In genomic region chr11:102191832-102192231, GRCh38 we compare ENCODE assay signal across 20 cellular contexts.
DNase-seq lines count a peak whose midpoint lies in the region; ATAC-seq and TF ChIP-seq lines count a peak whose summit lies in the region.
"Had no signal": no experiment of that assay in that cellular context is flagged by ENCODE, and none has a peak within 500 bp of the region (broad histone marks: within the 10 kb centered on the region; RNA-seq: fewer than 3 reads in every experiment).

No MANE protein-coding gene starts in this region.

- H3K36me3 Mint-ChIP-seq in GM23338 (ENCODE audit: low read depth) = peaks cover 21% of the 10 kb centered on the region
- peaks cover 16% of the 10 kb centered on the region for H3K36me3 Mint-ChIP-seq in WTC11
- H3K36me3 Mint-ChIP-seq in progenitor cell of endocrine pancreas (ENCODE audit: insufficient read depth) = peaks cover 12% of the 10 kb centered on the region
- no peaks in the 10 kb centered on the region for H3K36me3 Mint-ChIP-seq in stimulated activated naive B cell treated with anti-CD40 and anti-IgM and Interleukin-4, amounts not matched to agents 10 μg/mL and 1 μg/mL and 100 μg/mL, for 72 hours
- H3K36me3 Mint-ChIP-seq in activated CD4-positive, alpha-beta memory T cell treated with anti-CD3 and anti-CD28 coated beads, Interleukin-2, amount 10 ng/mL, durations not matched to agents 7 days and 5 days (ENCODE audit: low read depth) = no peaks in the 10 kb centered on the region
- H3K36me3 Mint-ChIP-seq: CD4-positive, CD25-positive, alpha-beta regulatory T cell had no signal

- H3K36me3 ChIP-seq in GM23338 (ENCODE audit: insufficient read depth) (no peaks in the 10 kb centered on the region), left lung (no peaks in the 10 kb centered on the region)
- H3K36me3 ChIP-seq: Peyer's patch had no signal

- H3K27me3 ChIP-seq in GM23338 (ENCODE audit: insufficient read depth) = no peaks in the 10 kb centered on the region
- H3K27me3 ChIP-seq in left lung = no peaks in the 10 kb centered on the region
- H3K27me3 ChIP-seq: Peyer's patch had no signal

- ATAC-seq in GM23338 (no peak), WTC11 (no peak), left lung (peak; percentile 16), HG03025 (IDR thresholded peaks at IDR 0.05; ENCODE audit: low FRiP score, unreplicated experiment) (no peak)
- ATAC-seq in stimulated activated naive B cell treated with anti-CD40 and anti-IgM and Interleukin-4, amounts not matched to agents 10 μg/mL and 1 μg/mL and 100 μg/mL, for 72 hours (replicated peaks) = no peak

- H3K27ac ChIP-seq in GM23338 (ENCODE audit: low read depth) (peak overlapping the region; percentile 11; the same call in 1 of the 2 replicates), left lung (no peak overlapping the region)
- H3K27ac ChIP-seq: HL-60, KMS-11, Peyer's patch had no signal

- H3K27ac Mint-ChIP-seq in GM23338 = no peak overlapping the region
- H3K27ac Mint-ChIP-seq in WTC11 = peak overlapping the region; percentile 8
- peak overlapping the region; percentile 62 for H3K27ac Mint-ChIP-seq in progenitor cell of endocrine pancreas
- no peak overlapping the region for H3K27ac Mint-ChIP-seq in stimulated activated naive B cell treated with anti-CD40 and anti-IgM and Interleukin-4, amounts not matched to agents 10 μg/mL and 1 μg/mL and 100 μg/mL, for 72 hours
- no peak overlapping the region for H3K27ac Mint-ChIP-seq in activated CD4-positive, alpha-beta memory T cell treated with anti-CD3 and anti-CD28 coated beads, Interleukin-2, amount 10 ng/mL, durations not matched to agents 7 days and 5 days
- H3K27ac Mint-ChIP-seq: CD4-positive, CD25-positive, alpha-beta regulatory T cell had no signal

- intact Hi-C loops in left lung (cut with DNase I) = no loop called here

- H3K4me1 Mint-ChIP-seq in GM23338 = peaks cover 32% of the 10 kb centered on the region
- peaks cover 45% of the 10 kb centered on the region for H3K4me1 Mint-ChIP-seq in WTC11
- peaks cover 58% of the 10 kb centered on the region for H3K4me1 Mint-ChIP-seq in progenitor cell of endocrine pancreas (ENCODE audit: low read depth)
- no peaks in the 10 kb centered on the region for H3K4me1 Mint-ChIP-seq in stimulated activated naive B cell treated with anti-CD40 and anti-IgM and Interleukin-4, amounts not matched to agents 10 μg/mL and 1 μg/mL and 100 μg/mL, for 72 hours
- no peaks in the 10 kb centered on the region for H3K4me1 Mint-ChIP-seq in activated CD4-positive, alpha-beta memory T cell treated with anti-CD3 and anti-CD28 coated beads, Interleukin-2, amount 10 ng/mL, durations not matched to agents 7 days and 5 days
- H3K4me1 Mint-ChIP-seq: CD4-positive, CD25-positive, alpha-beta regulatory T cell had no signal

- H3K9me2 ChIP-seq in GM23338 (ENCODE audit: insufficient read depth) = no peaks in the 10 kb centered on the region

- H3K27me3 Mint-ChIP-seq in GM23338 (ENCODE audit: insufficient read depth, low read depth, poor library complexity) (peaks cover 6% of the 10 kb centered on the region), WTC11 (ENCODE audit: low read depth) (no peaks in the 10 kb centered on the region), progenitor cell of endocrine pancreas (no peaks in the 10 kb centered on the region)
- H3K27me3 Mint-ChIP-seq in stimulated activated naive B cell treated with anti-CD40 and anti-IgM and Interleukin-4, amounts not matched to agents 10 μg/mL and 1 μg/mL and 100 μg/mL, for 72 hours = peaks cover 15 to 17% of the 10 kb centered on the region in 2 donors
- H3K27me3 Mint-ChIP-seq in activated CD4-positive, alpha-beta memory T cell treated with anti-CD3 and anti-CD28 coated beads, Interleukin-2, amount 10 ng/mL, durations not matched to agents 7 days and 5 days = peaks cover 12% of the 10 kb centered on the region

- H2AFZ ChIP-seq in GM23338 = no peak overlapping the region

- no peaks in the 10 kb centered on the region for H3F3A ChIP-seq in GM23338 (replicated peaks; ENCODE audit: low read depth)

- peaks cover 0 to 3% of the 10 kb centered on the region in 2 donors for H3K9me3 ChIP-seq in left lung
- H3K9me3 ChIP-seq: Peyer's patch had no signal

- no peak overlapping the region for H3K4me3 ChIP-seq in GM23338
- no peak overlapping the region for H3K4me3 ChIP-seq in left lung
- H3K4me3 ChIP-seq: Peyer's patch had no signal

- H3K9me3 Mint-ChIP-seq in GM23338 (peaks cover 11% of the 10 kb centered on the region), WTC11 (peaks cover 11% of the 10 kb centered on the region), progenitor cell of endocrine pancreas (ENCODE audit: low read depth) (peaks cover 3% of the 10 kb centered on the region)
- H3K9me3 Mint-ChIP-seq in stimulated activated naive B cell treated with anti-CD40 and anti-IgM and Interleukin-4, amounts not matched to agents 10 μg/mL and 1 μg/mL and 100 μg/mL, for 72 hours = peaks cover 0 to 7% of the 10 kb centered on the region in 2 donors
- H3K9me3 Mint-ChIP-seq in activated CD4-positive, alpha-beta memory T cell treated with anti-CD3 and anti-CD28 coated beads, Interleukin-2, amount 10 ng/mL, durations not matched to agents 7 days and 5 days = no peaks in the 10 kb centered on the region
- H3K9me3 Mint-ChIP-seq: CD4-positive, CD25-positive, alpha-beta regulatory T cell had no signal

- TF ChIP-seq CTCF in GM23338 (conservative IDR thresholded peaks at IDR 0.05; ENCODE audit: low read depth in 2 of 2) = no peak
- TF ChIP-seq CTCF in WTC11 (IDR thresholded peaks at IDR 0.05) = no peak
- TF ChIP-seq CTCF in left lung (IDR thresholded peaks at IDR 0.05) = no peak
- TF ChIP-seq CTCF in progenitor cell of endocrine pancreas (IDR thresholded peaks at IDR 0.05; ENCODE audit: unreplicated experiment) = no peak

- H4K20me1 ChIP-seq in GM23338 (replicated peaks; ENCODE audit: insufficient read depth) = no peaks in the 10 kb centered on the region

- DNase-seq in GM23338 (ENCODE audit: low spot score) = no peak
- DNase-seq in WTC11 (ENCODE audit: low spot score) = no peak
- DNase-seq in left lung = no peak
- DNase-seq in progenitor cell of endocrine pancreas (ENCODE audit: low spot score, unreplicated experiment) = no peak
- no peak for DNase-seq in stimulated activated naive B cell treated with anti-CD40 and anti-IgM and Interleukin-4, amounts not matched to agents 10 μg/mL and 1 μg/mL and 100 μg/mL, for 72 hours
- no peak for DNase-seq in activated naive CD4-positive, alpha-beta T cell treated with anti-CD3 and anti-CD28 coated beads, Interleukin-2, amount 50 U/mL, for 16 hours
- no peak for DNase-seq in activated CD4-positive, alpha-beta memory T cell treated with anti-CD3 and anti-CD28 coated beads, Interleukin-2, amount 10 ng/mL, durations not matched to agents 7 days and 5 days
- DNase-seq: ACHN; Calu3; CD4-positive, CD25-positive, alpha-beta regulatory T cell; DMS79; NCI-H1105 treated with DMSO at 0.1 percent for 48 hours; NCI-H2029; NCI-H510A; NCI-H82; Peyer's patch; Right ventricle myocardium superior had no signal

- POLR2A ChIA-PET in WTC11 (lab: Charles Lee) = no interaction called here
- POLR2A ChIA-PET in activated CD4-positive, alpha-beta memory T cell treated with anti-CD3 and anti-CD28 coated beads, Interleukin-2, amount 10 ng/mL, durations not matched to agents 7 days and 5 days (lab: Charles Lee) = no interaction called here

- H3K4me1 ChIP-seq in GM23338 (ENCODE audit: insufficient read depth) = peaks cover 20% of the 10 kb centered on the region
- H3K4me1 ChIP-seq in left lung = peaks cover 10% of the 10 kb centered on the region in 2 donors

- H3K4me3 Mint-ChIP-seq in GM23338 = no peak overlapping the region
- no peak overlapping the region for H3K4me3 Mint-ChIP-seq in WTC11
- H3K4me3 Mint-ChIP-seq in progenitor cell of endocrine pancreas (ENCODE audit: low read depth) = no peak overlapping the region
- no peak overlapping the region for H3K4me3 Mint-ChIP-seq in stimulated activated naive B cell treated with anti-CD40 and anti-IgM and Interleukin-4, amounts not matched to agents 10 μg/mL and 1 μg/mL and 100 μg/mL, for 72 hours
- no peak overlapping the region for H3K4me3 Mint-ChIP-seq in activated CD4-positive, alpha-beta memory T cell treated with anti-CD3 and anti-CD28 coated beads, Interleukin-2, amount 10 ng/mL, durations not matched to agents 7 days and 5 days
- H3K4me3 Mint-ChIP-seq: CD4-positive, CD25-positive, alpha-beta regulatory T cell had no signal

- peaks cover 26% of the 10 kb centered on the region for H3K79me2 ChIP-seq in GM23338 (replicated peaks; ENCODE audit: insufficient read depth)

- CTCF ChIA-PET in WTC11 (lab: Charles Lee) = interaction anchor here (1.4 kb wide), 1 partner anchor 77 kb away, joined by 3 read pairs; no protein-coding TSS in a partner anchor
- CTCF ChIA-PET in activated CD4-positive, alpha-beta memory T cell treated with anti-CD3 and anti-CD28 coated beads, Interleukin-2, amount 10 ng/mL, durations not matched to agents 7 days and 5 days (lab: Charles Lee) = no interaction called here

- no peak overlapping the region for H3K4me2 ChIP-seq in GM23338
- H3K4me2 ChIP-seq: KMS-11 had no signal

TF ChIP-seq in GM23338, 12 proteins besides CTCF, POLR2A, EP300 and RAD21 (continues in another document):
- no peak for TF ChIP-seq CREB1 (CRISPR knock-in tag; IDR thresholded peaks at IDR 0.05; ENCODE audit: low read depth)
- TF ChIP-seq NANOG (IDR thresholded peaks at IDR 0.05; ENCODE audit: borderline replicate concordance) = no peak

TF ChIP-seq in WTC11, 78 proteins besides CTCF, POLR2A, EP300 and RAD21 (continues in another document):
- TF ChIP-seq OVOL2 (CRISPR knock-in tag; IDR thresholded peaks at IDR 0.05; ENCODE audit: borderline replicate concordance) (no peak), PRRX2 (CRISPR knock-in tag; IDR thresholded peaks at IDR 0.05) (no peak)

Comparison
In these comparisons a context has a peak if more than half of its experiments do, and no peak if none do; other contexts are left out.
1. H3K27ac Mint-ChIP-seq: peak in WTC11 (single experiment) and progenitor cell of endocrine pancreas (single experiment); none in GM23338 (single experiment), stimulated activated naive B cell treated with anti-CD40 and anti-IgM and Interleukin-4, amounts not matched to agents 10 μg/mL and 1 μg/mL and 100 μg/mL, for 72 hours (single experiment) and activated CD4-positive, alpha-beta memory T cell treated with anti-CD3 and anti-CD28 coated beads, Interleukin-2, amount 10 ng/mL, durations not matched to agents 7 days and 5 days (single experiment).